In genomic region chr16:1989209-1989825, GRCh38 we compare ENCODE assay signal across 1 cellular context.
TF ChIP-seq lines count a peak whose summit lies in the region.

No MANE protein-coding gene starts in this region.

TF ChIP-seq in IMR-90, 13 proteins besides CTCF, POLR2A, EP300 and RAD21:
- TF ChIP-seq ELK1 (IDR thresholded peaks at IDR 0.05; ENCODE audit: borderline replicate concordance, low read depth, low read length), result no peak
- no peak for TF ChIP-seq CEBPB (IDR thresholded peaks at IDR 0.05; ENCODE audit: low read depth, low read length)
- TF ChIP-seq USF2 (IDR thresholded peaks at IDR 0.05; ENCODE audit: low read depth, low read length), result no peak
- TF ChIP-seq RCOR1 (IDR thresholded peaks at IDR 0.05; ENCODE audit: insufficient replicate concordance, low read length), result no peak
- TF ChIP-seq MAFK (IDR thresholded peaks at IDR 0.05; ENCODE audit: low read depth, low read length), result no peak
- no peak for TF ChIP-seq SMC3 (IDR thresholded peaks at IDR 0.05; ENCODE audit: low read depth, low read length)
- no peak for TF ChIP-seq RFX5 (IDR thresholded peaks at IDR 0.05; ENCODE audit: low read depth, low read length)
- no peak for TF ChIP-seq FOS (IDR thresholded peaks at IDR 0.05; ENCODE audit: low read depth, low read length)
- no peak for TF ChIP-seq MXI1 (IDR thresholded peaks at IDR 0.05; ENCODE audit: borderline replicate concordance, low read depth, low read length)
- TF ChIP-seq NFE2L2 (IDR thresholded peaks at IDR 0.05; ENCODE audit: low read depth, low read length), result no peak
- no peak for TF ChIP-seq MAZ (IDR thresholded peaks at IDR 0.05; ENCODE audit: borderline replicate concordance, low read depth, low read length)
- no peak for TF ChIP-seq CHD1 (IDR thresholded peaks at IDR 0.05; ENCODE audit: low read depth, low read length)
